In the genomic region with DNA sequence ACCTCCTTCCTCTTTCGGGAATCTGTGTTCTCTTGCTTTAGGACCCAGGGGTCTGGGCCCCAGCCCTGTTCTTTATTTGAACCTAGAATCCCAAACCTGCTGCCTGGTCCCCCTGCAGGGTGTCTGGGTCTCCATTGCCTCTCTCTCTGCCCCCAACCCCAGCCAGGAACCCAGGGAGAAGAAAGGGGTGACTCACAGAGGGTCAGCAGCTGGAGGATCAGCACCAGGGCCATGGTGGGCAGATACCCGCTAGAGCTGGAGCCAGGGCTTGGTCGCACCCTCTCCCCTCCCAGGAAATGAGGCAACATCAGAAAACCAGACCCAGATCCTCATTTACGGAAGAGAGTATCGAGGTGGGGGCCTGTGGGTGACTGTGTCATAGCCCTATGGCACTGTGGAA, we compare ENCODE assay signal across 1 cellular context.
A peak's percentile ranks its signal among the peaks of the same experiment; 100 is the strongest.
TF ChIP-seq lines count a peak whose summit lies in the region.

Gene OSCAR, minus strand, starts transcription at position 244 of the 400 bp plus-strand sequence. Its CDS starts 11 bp downstream, at position 233.

TF ChIP-seq in HepG2, 621 proteins besides CTCF, POLR2A, EP300 and RAD21 (continued from another document):
- TF ChIP-seq ZFP91 (CRISPR knock-in tag; IDR thresholded peaks at IDR 0.05; ENCODE audit: borderline replicate concordance) (no peak), YEATS2 (CRISPR knock-in tag; IDR thresholded peaks at IDR 0.05; ENCODE audit: borderline replicate concordance) (no peak), ELF4 (CRISPR knock-in tag; IDR thresholded peaks at IDR 0.05; ENCODE audit: borderline replicate concordance) (no peak), FOSL2 (CRISPR knock-in tag; IDR thresholded peaks at IDR 0.05) (peak; percentile 15; the same call in 1 of the 2 replicates), POLR2AphosphoS2 (IDR thresholded peaks at IDR 0.05; ENCODE audit: low read depth, low read length) (no peak), ZNF10 (CRISPR knock-in tag; IDR thresholded peaks at IDR 0.05; ENCODE audit: borderline replicate concordance, low read depth) (no peak), ATF4 (CRISPR knock-in tag; IDR thresholded peaks at IDR 0.05) (peak in 1 of 2 experiments; percentile 68; a peak in 2 of 4 replicates), ZKSCAN1 (IDR thresholded peaks at IDR 0.05; ENCODE audit: low read length) (no peak), ZNF484 (CRISPR knock-in tag; IDR thresholded peaks at IDR 0.05; ENCODE audit: borderline replicate concordance, low read depth) (no peak), STAT5B (CRISPR knock-in tag; IDR thresholded peaks at IDR 0.05) (no peak), GABPA (IDR thresholded peaks at IDR 0.05; ENCODE audit: low read depth, low read length) (no peak), GABPA (CRISPR knock-in tag; IDR thresholded peaks at IDR 0.05; ENCODE audit: low read depth) (peak; percentile 33; the same call in 1 of the 2 replicates), KDM5A (IDR thresholded peaks at IDR 0.05; ENCODE audit: borderline replicate concordance, low read length) (no peak), GATAD2A (CRISPR knock-in tag; IDR thresholded peaks at IDR 0.05) (0 out of 2 replicates have a peak, but pooled peaks have one; percentile 16)
- TF ChIP-seq, protein P1, sequence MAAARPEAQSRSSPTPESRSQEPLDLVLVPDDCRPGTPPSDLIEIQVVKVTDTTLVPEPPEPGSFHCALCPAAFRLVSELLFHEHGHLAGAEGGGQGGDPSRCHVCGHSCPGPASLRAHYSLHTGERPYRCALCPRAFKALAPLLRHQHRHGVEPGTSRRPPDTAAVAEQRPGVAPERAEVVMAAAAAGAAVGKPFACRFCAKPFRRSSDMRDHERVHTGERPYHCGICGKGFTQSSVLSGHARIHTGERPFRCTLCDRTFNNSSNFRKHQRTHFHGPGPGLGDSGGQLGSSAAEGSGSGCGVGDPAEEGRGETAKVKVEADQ (CRISPR knock-in tag; IDR thresholded peaks at IDR 0.05; ENCODE audit: borderline replicate concordance): no peak
